ENCODE assay signal across 8 cellular contexts in the genomic region with DNA sequence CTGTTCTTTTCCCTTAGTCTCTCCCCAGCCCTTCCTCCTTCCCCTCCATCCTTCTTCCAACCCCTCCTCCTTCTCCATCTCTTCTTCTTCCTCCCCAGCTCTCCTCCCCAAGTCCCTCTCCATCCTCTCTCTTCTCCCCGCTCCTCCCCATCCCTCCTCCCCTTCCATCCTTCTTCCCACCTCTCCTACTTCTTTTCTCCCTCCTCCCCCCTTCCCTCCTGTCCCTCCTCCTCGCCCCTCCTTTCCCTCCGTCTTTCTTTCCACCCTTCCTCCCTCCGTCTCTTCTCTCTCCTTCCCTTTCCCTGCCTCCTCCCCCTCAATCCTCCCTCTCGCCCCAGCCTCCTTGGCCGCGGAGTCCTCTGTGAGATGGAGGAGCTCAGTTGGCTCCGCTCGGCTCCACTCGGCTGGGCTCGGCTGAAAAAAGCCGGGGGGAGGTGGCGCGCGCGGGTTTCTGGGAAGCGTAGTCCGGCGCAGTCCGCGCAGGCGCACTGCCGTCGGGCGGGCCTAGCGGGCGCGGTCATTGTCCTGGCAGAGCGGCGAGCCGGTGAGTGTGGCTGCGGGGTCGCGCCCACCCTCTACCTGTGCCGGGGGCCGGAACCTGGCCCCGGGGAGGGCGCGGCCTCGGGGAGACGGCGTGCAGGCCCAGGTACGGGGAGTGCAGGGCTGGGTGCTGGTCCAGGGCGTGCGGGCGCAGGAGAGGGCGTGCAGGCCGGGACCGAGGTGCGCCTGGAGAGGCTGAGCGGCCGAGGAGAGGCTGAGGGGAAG. TPM values are rescaled to one million over a fixed set of nuclear protein-coding genes. Genes with fewer than 3 reads are reported as not detected.
DNase-seq lines count a peak whose midpoint lies in the region; ATAC-seq lines count a peak whose summit lies in the region.

A gene (plus strand): TSS at position 520 of the 765 bp plus-strand sequence. CDS start 6,257 bp downstream, outside the sequence.

- CTCF ChIA-PET in CD8-positive, alpha-beta memory T cell (lab: Charles Lee): no interaction called here

- H3K9ac ChIP-seq in HUES48 (ENCODE audit: low read depth, low read length) (peak within 1 kb of the TSS; percentile 78), mucosa of stomach (ENCODE audit: low read length) (peak within 1 kb of the TSS; percentile 75)

- ATAC-seq in GM21367 (IDR thresholded peaks at IDR 0.05; ENCODE audit: unreplicated experiment) (peak; percentile 81), esophagus mucosa (peak; percentile 94)

- peak within 1 kb of the TSS; percentile 90 to 94 (median 92) for H3K4me3 Mint-ChIP-seq in CD8-positive, alpha-beta memory T cell
- H3K4me3 Mint-ChIP-seq in activated T-cell treated with anti-CD3 and anti-CD28 coated beads, Interleukin-2, amount 50 U/mL, for 24 hours: peak within 1 kb of the TSS; percentile 87

- peaks cover 1 to 40% (median 16%) of the 10 kb centered on the region in 3 donors for H3K36me3 Mint-ChIP-seq in CD8-positive, alpha-beta memory T cell
- H3K36me3 Mint-ChIP-seq in activated T-cell treated with anti-CD3 and anti-CD28 coated beads, Interleukin-2, amount 50 U/mL, for 24 hours (ENCODE audit: low read depth): peaks cover 44% of the 10 kb centered on the region

- H3K27me3 ChIP-seq in CD8-positive, alpha-beta memory T cell (ENCODE audit: insufficient read depth, low read length, poor library complexity, severe bottlenecking): no peaks in the 10 kb centered on the region
- H3K27me3 ChIP-seq in HUES48 (ENCODE audit: control insufficient read depth, insufficient read depth, low read length) (no peaks in the 10 kb centered on the region), mucosa of stomach (ENCODE audit: control insufficient read depth, insufficient read depth, low read length) (no peaks in the 10 kb centered on the region)

- peaks cover 5 to 33% (median 13%) of the 10 kb centered on the region in 5 donors for H3K9me3 Mint-ChIP-seq in CD8-positive, alpha-beta memory T cell
- H3K9me3 Mint-ChIP-seq in activated T-cell treated with anti-CD3 and anti-CD28 coated beads, Interleukin-2, amount 50 U/mL, for 24 hours: peaks cover 52% of the 10 kb centered on the region

- DNase-seq in CD8-positive, alpha-beta memory T cell: peak; percentile 77 to 90 (median 81)
- peak; percentile 96 for DNase-seq in OCI-M1 (lab: John Stamatoyannopoulos, UW)
- DNase-seq in activated T-cell treated with anti-CD3 and anti-CD28 coated beads, Interleukin-2, amount 50 U/mL, for 24 hours: peak; percentile 92
- peak; percentile 75 to 79 for DNase-seq in stimulated activated CD8-positive, alpha-beta memory T cell treated with anti-CD3 and anti-CD28 coated beads, Interleukin-4, amount 100 ng/mL, for 4 hours (ENCODE audit: low read depth in 2 of 2, low spot score in 1 of 2)

- H3K4me1 ChIP-seq in CD8-positive, alpha-beta memory T cell (ENCODE audit: insufficient read depth, low read length): peaks cover 14% of the 10 kb centered on the region
- H3K4me1 ChIP-seq in HUES48 (ENCODE audit: control insufficient read depth, insufficient read depth, low read length): no peaks in the 10 kb centered on the region
- H3K4me1 ChIP-seq in mucosa of stomach (ENCODE audit: control insufficient read depth, insufficient read depth, low read length): peaks cover 4% of the 10 kb centered on the region

- H3K27me3 Mint-ChIP-seq in CD8-positive, alpha-beta memory T cell: peaks cover 0 to 2% of the 10 kb centered on the region in 2 donors
- H3K27me3 Mint-ChIP-seq in activated T-cell treated with anti-CD3 and anti-CD28 coated beads, Interleukin-2, amount 50 U/mL, for 24 hours: no peaks in the 10 kb centered on the region

- no peaks in the 10 kb centered on the region for H3K36me3 ChIP-seq in CD8-positive, alpha-beta memory T cell (ENCODE audit: insufficient read depth, low read length)
- H3K36me3 ChIP-seq in HUES48 (ENCODE audit: control insufficient read depth, insufficient read depth, low read length) (peaks cover 4% of the 10 kb centered on the region; the same call in 1 of the 2 replicates), mucosa of stomach (ENCODE audit: control insufficient read depth, insufficient read depth, low read length) (no peaks in the 10 kb centered on the region)

- H3K27ac ChIP-seq in CD8-positive, alpha-beta memory T cell (ENCODE audit: low read depth, low read length): peak within 1 kb of the TSS; percentile 36
- H3K27ac ChIP-seq in HUES48 (ENCODE audit: low read depth, low read length): no peak within 1 kb of the TSS

- H3K4me1 Mint-ChIP-seq in CD8-positive, alpha-beta memory T cell: peaks cover 24 to 40% (median 26%) of the 10 kb centered on the region in 3 donors
- H3K4me1 Mint-ChIP-seq in activated T-cell treated with anti-CD3 and anti-CD28 coated beads, Interleukin-2, amount 50 U/mL, for 24 hours (ENCODE audit: low read depth): peaks cover 10% of the 10 kb centered on the region

- H3K4me3 ChIP-seq in CD8-positive, alpha-beta memory T cell (ENCODE audit: low read length): peak within 1 kb of the TSS; percentile 81
- peak within 1 kb of the TSS; percentile 93 for H3K4me3 ChIP-seq in HUES48 (ENCODE audit: low read depth, low read length)
- H3K4me3 ChIP-seq in mucosa of stomach (ENCODE audit: low read length): peak within 1 kb of the TSS; percentile 80

- H3K9me3 ChIP-seq in CD8-positive, alpha-beta memory T cell (ENCODE audit: low read length): no peaks in the 10 kb centered on the region
- H3K9me3 ChIP-seq in HUES48 (ENCODE audit: control insufficient read depth, insufficient read depth, low read length) (peaks cover 33% of the 10 kb centered on the region), mucosa of stomach (ENCODE audit: control insufficient read depth, low read length) (no peaks in the 10 kb centered on the region)

- peak within 1 kb of the TSS; percentile 28 to 97 (median 90) for H3K27ac Mint-ChIP-seq in CD8-positive, alpha-beta memory T cell
- H3K27ac Mint-ChIP-seq in activated T-cell treated with anti-CD3 and anti-CD28 coated beads, Interleukin-2, amount 50 U/mL, for 24 hours: peak within 1 kb of the TSS; percentile 87

- POLR2A ChIA-PET in CD8-positive, alpha-beta memory T cell (lab: Charles Lee): interaction anchor here (0.6 kb wide), 1 partner anchor 1856 kb away, joined by 5 read pairs; no protein-coding TSS in a partner anchor

RNA-seq across cellular contexts. Expression of the gene that starts here (rescaled TPM):
- 1 to 10 TPM; 8.2 to 8.4 TPM for total RNA-seq in CD8-positive, alpha-beta memory T cell
- polyA plus RNA-seq in CD8-positive, alpha-beta memory T cell: 11.8 TPM
- total RNA-seq in esophagus mucosa: 1.9 TPM
